ENCODE assay signal across 8 cellular contexts in genomic region chr19:45440259-45440638, GRCh38. TPM values are rescaled to one million over a fixed set of nuclear protein-coding genes. Genes with fewer than 3 reads are reported as not detected.
A peak's percentile ranks its signal among the peaks of the same experiment; 100 is the strongest.
DNase-seq lines count a peak whose midpoint lies in the region; ATAC-seq and TF ChIP-seq lines count a peak whose summit lies in the region.

No MANE protein-coding gene starts in this region.

- no peak overlapping the region for H2AFZ ChIP-seq in ACC112 (ENCODE audit: low read length, unreplicated experiment)

- no peak for DNase-seq in Jurkat, Clone E6-1 (ENCODE audit: low read depth, low spot score)
- DNase-seq in AML-193 (lab: John Stamatoyannopoulos, UW) (no peak), CD1c-positive myeloid dendritic cell (ENCODE audit: extremely low spot score) (no peak), GM20000 (ENCODE audit: low spot score) (no peak)

- no peaks in the 10 kb centered on the region for H3K9me3 ChIP-seq in muscle layer of duodenum (ENCODE audit: control insufficient read depth in 1 of 2, low read length in 2 of 2)

- peak overlapping the region; percentile 80 for H3K4me3 ChIP-seq in ACC112 (ENCODE audit: low read depth, low read length)
- H3K4me3 ChIP-seq in Jurkat, Clone E6-1 (ENCODE audit: low read length): peak overlapping the region; percentile 53
- H3K4me3 ChIP-seq in muscle layer of duodenum (ENCODE audit: low read depth in 1 of 2, low read length in 2 of 2): peak overlapping the region; percentile 16 to 67

- H3K27me3 ChIP-seq in ACC112 (ENCODE audit: insufficient read depth, low read length): no peaks in the 10 kb centered on the region
- H3K27me3 ChIP-seq in muscle layer of duodenum (ENCODE audit: low read depth, low read length): no peaks in the 10 kb centered on the region

- H3K79me2 ChIP-seq in ACC112 (ENCODE audit: control insufficient read depth, insufficient read depth, low read length, unreplicated experiment): no peaks in the 10 kb centered on the region

- H3K36me3 ChIP-seq in ACC112 (ENCODE audit: insufficient read depth, low read length) (no peaks in the 10 kb centered on the region), muscle layer of duodenum (ENCODE audit: control insufficient read depth in 1 of 2, insufficient read depth in 2 of 2, low read length in 2 of 2) (peaks cover 0 to 4% of the 10 kb centered on the region in 2 donors)

- TF ChIP-seq CTCF in GM20000 (IDR thresholded peaks at IDR 0.05; ENCODE audit: extremely low read depth, missing control alignments): no peak

- ATAC-seq in GM18861 (IDR thresholded peaks at IDR 0.05; ENCODE audit: unreplicated experiment): no peak

- H3K4me1 ChIP-seq in ACC112 (ENCODE audit: control insufficient read depth, insufficient read depth, low read length, unreplicated experiment) (peaks cover 21% of the 10 kb centered on the region), muscle layer of duodenum (ENCODE audit: control insufficient read depth in 1 of 2, insufficient read depth in 2 of 2, low read length in 2 of 2) (peaks cover 3 to 25% of the 10 kb centered on the region in 2 donors)

- peak overlapping the region; percentile 65 for H3K27ac ChIP-seq in ACC112 (ENCODE audit: low read depth, low read length)
- H3K27ac ChIP-seq in cingulate gyrus (ENCODE audit: low read depth, low read length): peak overlapping the region; percentile 95
- peak overlapping the region; percentile 72 for H3K27ac ChIP-seq in muscle layer of duodenum (ENCODE audit: low read length)

RNA-seq across cellular contexts. Expression of gene ERCC1, which starts 16.5 kb away (rescaled TPM):
- 125 TPM for polyA plus RNA-seq in Jurkat, Clone E6-1 (2012; ENCODE audit: insufficient read depth, insufficient read length)

RNA-seq across cellular contexts. Expression of gene FOSB, which starts 27.5 kb away (rescaled TPM):
- polyA plus RNA-seq in Jurkat, Clone E6-1 (2012; ENCODE audit: insufficient read depth, insufficient read length): 1.1 TPM

RNA-seq across cellular contexts. Expression of gene POLR1G, which starts 33.8 kb away (rescaled TPM):
- 16.2 TPM for polyA plus RNA-seq in Jurkat, Clone E6-1 (2012; ENCODE audit: insufficient read depth, insufficient read length)

RNA-seq across cellular contexts. Expression of gene PPP1R13L, which starts 35.4 kb away (rescaled TPM):
- polyA plus RNA-seq in Jurkat, Clone E6-1 (2012; ENCODE audit: insufficient read depth, insufficient read length): 17.7 TPM

RNA-seq across cellular contexts. Expression of gene RTN2, which starts 56.6 kb away (rescaled TPM):
- 3.5 TPM for polyA plus RNA-seq in Jurkat, Clone E6-1 (2012; ENCODE audit: insufficient read depth, insufficient read length)
